In the genomic region with DNA sequence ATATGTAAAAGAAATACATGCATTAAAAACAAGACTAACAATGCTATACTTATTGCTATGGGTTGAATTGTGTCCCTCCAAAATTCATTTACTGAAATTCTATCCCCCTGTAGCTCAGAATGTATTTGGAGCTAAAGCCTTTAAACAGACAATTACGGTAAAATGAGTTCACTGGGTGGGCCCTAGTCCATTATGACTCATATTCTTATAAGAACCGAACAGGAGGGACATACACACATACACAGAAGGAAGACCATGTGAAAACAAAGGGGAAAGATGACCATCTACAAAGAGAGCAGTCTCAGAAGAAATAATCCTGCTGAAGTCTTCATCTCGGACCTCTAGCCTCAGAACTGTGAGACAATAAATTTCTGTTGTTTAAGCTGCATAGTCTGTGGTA, we compare ENCODE assay signal across 3 cellular contexts.
TF ChIP-seq lines count a peak whose summit lies in the region.

No MANE protein-coding gene starts in this region.

TF ChIP-seq in SK-N-SH, 30 proteins besides CTCF, POLR2A, EP300 and RAD21:
- no peak for TF ChIP-seq YY1 (IDR thresholded peaks at IDR 0.05; ENCODE audit: low read depth)
- TF ChIP-seq FOSL2 (IDR thresholded peaks at IDR 0.05; ENCODE audit: borderline replicate concordance, low read depth), result peak; percentile 19; the same call in 1 of the 2 replicates

TF ChIP-seq in SK-N-SH treated with all-trans-retinoic acid at 6 μM for 48 hours, 23 proteins besides CTCF, POLR2A, EP300 and RAD21:
- no peak for TF ChIP-seq TOX (CRISPR knock-in tag; IDR thresholded peaks at IDR 0.05; ENCODE audit: borderline replicate concordance)
- TF ChIP-seq, protein P1, sequence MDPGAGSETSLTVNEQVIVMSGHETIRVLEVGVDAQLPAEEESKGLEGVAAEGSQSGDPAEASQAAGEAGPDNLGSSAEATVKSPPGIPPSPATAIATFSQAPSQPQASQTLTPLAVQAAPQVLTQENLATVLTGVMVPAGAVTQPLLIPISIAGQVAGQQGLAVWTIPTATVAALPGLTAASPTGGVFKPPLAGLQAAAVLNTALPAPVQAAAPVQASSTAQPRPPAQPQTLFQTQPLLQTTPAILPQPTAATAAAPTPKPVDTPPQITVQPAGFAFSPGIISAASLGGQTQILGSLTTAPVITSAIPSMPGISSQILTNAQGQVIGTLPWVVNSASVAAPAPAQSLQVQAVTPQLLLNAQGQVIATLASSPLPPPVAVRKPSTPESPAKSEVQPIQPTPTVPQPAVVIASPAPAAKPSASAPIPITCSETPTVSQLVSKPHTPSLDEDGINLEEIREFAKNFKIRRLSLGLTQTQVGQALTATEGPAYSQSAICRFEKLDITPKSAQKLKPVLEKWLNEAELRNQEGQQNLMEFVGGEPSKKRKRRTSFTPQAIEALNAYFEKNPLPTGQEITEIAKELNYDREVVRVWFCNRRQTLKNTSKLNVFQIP (CRISPR knock-in tag; IDR thresholded peaks at IDR 0.05; ENCODE audit: borderline replicate concordance, low read depth), result no peak
- TF ChIP-seq, protein P2, sequence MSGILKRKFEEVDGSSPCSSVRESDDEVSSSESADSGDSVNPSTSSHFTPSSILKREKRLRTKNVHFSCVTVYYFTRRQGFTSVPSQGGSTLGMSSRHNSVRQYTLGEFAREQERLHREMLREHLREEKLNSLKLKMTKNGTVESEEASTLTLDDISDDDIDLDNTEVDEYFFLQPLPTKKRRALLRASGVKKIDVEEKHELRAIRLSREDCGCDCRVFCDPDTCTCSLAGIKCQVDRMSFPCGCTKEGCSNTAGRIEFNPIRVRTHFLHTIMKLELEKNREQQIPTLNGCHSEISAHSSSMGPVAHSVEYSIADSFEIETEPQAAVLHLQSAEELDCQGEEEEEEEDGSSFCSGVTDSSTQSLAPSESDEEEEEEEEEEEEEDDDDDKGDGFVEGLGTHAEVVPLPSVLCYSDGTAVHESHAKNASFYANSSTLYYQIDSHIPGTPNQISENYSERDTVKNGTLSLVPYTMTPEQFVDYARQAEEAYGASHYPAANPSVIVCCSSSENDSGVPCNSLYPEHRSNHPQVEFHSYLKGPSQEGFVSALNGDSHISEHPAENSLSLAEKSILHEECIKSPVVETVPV (CRISPR knock-in tag; IDR thresholded peaks at IDR 0.05), result no peak
- no peak for TF ChIP-seq GLIS3 (CRISPR knock-in tag; IDR thresholded peaks at IDR 0.05)
- no peak for TF ChIP-seq CSDC2 (CRISPR knock-in tag; IDR thresholded peaks at IDR 0.05)
- no peak for TF ChIP-seq BACH2 (CRISPR knock-in tag; IDR thresholded peaks at IDR 0.05; ENCODE audit: borderline replicate concordance)
- TF ChIP-seq, protein P3, sequence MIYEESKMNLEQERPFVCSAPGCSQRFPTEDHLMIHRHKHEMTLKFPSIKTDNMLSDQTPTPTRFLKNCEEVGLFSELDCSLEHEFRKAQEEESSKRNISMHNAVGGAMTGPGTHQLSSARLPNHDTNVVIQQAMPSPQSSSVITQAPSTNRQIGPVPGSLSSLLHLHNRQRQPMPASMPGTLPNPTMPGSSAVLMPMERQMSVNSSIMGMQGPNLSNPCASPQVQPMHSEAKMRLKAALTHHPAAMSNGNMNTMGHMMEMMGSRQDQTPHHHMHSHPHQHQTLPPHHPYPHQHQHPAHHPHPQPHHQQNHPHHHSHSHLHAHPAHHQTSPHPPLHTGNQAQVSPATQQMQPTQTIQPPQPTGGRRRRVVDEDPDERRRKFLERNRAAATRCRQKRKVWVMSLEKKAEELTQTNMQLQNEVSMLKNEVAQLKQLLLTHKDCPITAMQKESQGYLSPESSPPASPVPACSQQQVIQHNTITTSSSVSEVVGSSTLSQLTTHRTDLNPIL (CRISPR knock-in tag; IDR thresholded peaks at IDR 0.05; ENCODE audit: low read depth), result no peak
- TF ChIP-seq RARB (CRISPR knock-in tag; IDR thresholded peaks at IDR 0.05), result no peak
- TF ChIP-seq ARNTL (CRISPR knock-in tag; IDR thresholded peaks at IDR 0.05; ENCODE audit: borderline replicate concordance, low read depth), result no peak
- TF ChIP-seq SNAI2 (CRISPR knock-in tag; IDR thresholded peaks at IDR 0.05), result no peak
- no peak for TF ChIP-seq PPARA (CRISPR knock-in tag; IDR thresholded peaks at IDR 0.05; ENCODE audit: borderline replicate concordance)
- no peak for TF ChIP-seq ZNF8 (CRISPR knock-in tag; IDR thresholded peaks at IDR 0.05)
- TF ChIP-seq ZC3H10 (CRISPR knock-in tag; IDR thresholded peaks at IDR 0.05), result no peak

TF ChIP-seq in IMR-90, 13 proteins besides CTCF, POLR2A, EP300 and RAD21:
- TF ChIP-seq NFE2L2 (IDR thresholded peaks at IDR 0.05; ENCODE audit: low read depth, low read length) (no peak), FOS (IDR thresholded peaks at IDR 0.05; ENCODE audit: low read depth, low read length) (no peak), BHLHE40 (IDR thresholded peaks at IDR 0.05; ENCODE audit: low read depth, low read length) (no peak), SMC3 (IDR thresholded peaks at IDR 0.05; ENCODE audit: low read depth, low read length) (no peak), MAFK (IDR thresholded peaks at IDR 0.05; ENCODE audit: low read depth, low read length) (no peak), RFX5 (IDR thresholded peaks at IDR 0.05; ENCODE audit: low read depth, low read length) (no peak), MXI1 (IDR thresholded peaks at IDR 0.05; ENCODE audit: borderline replicate concordance, low read depth, low read length) (no peak), CHD1 (IDR thresholded peaks at IDR 0.05; ENCODE audit: low read depth, low read length) (no peak), RCOR1 (IDR thresholded peaks at IDR 0.05; ENCODE audit: insufficient replicate concordance, low read length) (no peak), CEBPB (IDR thresholded peaks at IDR 0.05; ENCODE audit: low read depth, low read length) (no peak), MAZ (IDR thresholded peaks at IDR 0.05; ENCODE audit: borderline replicate concordance, low read depth, low read length) (no peak)
- TF ChIP-seq, protein P4, sequence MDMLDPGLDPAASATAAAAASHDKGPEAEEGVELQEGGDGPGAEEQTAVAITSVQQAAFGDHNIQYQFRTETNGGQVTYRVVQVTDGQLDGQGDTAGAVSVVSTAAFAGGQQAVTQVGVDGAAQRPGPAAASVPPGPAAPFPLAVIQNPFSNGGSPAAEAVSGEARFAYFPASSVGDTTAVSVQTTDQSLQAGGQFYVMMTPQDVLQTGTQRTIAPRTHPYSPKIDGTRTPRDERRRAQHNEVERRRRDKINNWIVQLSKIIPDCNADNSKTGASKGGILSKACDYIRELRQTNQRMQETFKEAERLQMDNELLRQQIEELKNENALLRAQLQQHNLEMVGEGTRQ (IDR thresholded peaks at IDR 0.05; ENCODE audit: low read depth, low read length), result no peak
- TF ChIP-seq, protein P5, sequence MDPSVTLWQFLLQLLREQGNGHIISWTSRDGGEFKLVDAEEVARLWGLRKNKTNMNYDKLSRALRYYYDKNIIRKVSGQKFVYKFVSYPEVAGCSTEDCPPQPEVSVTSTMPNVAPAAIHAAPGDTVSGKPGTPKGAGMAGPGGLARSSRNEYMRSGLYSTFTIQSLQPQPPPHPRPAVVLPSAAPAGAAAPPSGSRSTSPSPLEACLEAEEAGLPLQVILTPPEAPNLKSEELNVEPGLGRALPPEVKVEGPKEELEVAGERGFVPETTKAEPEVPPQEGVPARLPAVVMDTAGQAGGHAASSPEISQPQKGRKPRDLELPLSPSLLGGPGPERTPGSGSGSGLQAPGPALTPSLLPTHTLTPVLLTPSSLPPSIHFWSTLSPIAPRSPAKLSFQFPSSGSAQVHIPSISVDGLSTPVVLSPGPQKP (IDR thresholded peaks at IDR 0.05; ENCODE audit: borderline replicate concordance, low read depth, low read length), result no peak
